In the genomic region with DNA sequence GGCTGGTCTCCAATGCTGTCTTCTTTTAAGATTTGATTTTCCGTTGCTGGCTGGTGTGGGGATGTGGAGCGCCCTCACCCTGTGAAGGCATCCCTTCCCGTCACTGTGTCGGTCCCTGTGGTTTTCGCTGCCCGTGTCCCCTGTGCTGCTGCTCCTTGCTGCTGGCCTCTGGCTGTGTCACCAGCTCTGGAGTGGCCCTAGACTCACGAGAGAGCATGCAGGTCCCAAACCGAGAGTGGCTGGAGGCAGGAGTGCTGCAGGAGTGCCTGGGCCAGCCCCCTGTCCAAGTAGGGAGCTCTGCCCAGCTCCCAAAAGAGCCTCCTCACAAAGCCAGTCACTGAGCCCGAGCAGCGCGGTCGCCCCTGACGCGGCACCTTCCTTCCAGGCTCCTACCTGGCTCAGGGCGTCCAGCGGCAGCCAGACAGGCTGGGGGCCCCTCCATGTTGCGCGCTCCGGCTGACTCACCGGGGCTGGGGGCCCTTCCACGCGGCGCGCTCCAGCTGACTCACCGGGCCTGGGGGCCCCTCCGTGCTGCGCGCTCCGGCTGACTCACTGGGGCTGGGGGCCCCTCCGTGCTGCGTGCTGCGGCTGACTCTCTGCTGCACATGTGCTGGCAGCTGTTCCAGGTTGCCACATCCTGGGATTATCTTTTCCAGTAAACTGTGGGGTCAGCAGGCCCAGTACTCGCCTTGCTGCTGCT, we compare ENCODE assay signal across 11 cellular contexts.
DNase-seq lines count a peak whose midpoint lies in the region; ATAC-seq and TF ChIP-seq lines count a peak whose summit lies in the region.
"Had no signal": no experiment of that assay in that cellular context is flagged by ENCODE, and none has a peak within 500 bp of the region (broad histone marks: within the 10 kb centered on the region; RNA-seq: fewer than 3 reads in every experiment).

No MANE protein-coding gene starts in this region.

- H3K9me3 ChIP-seq in adrenal gland (replicated peaks in 1 of 3) (no peaks in the 10 kb centered on the region), tibial artery (no peaks in the 10 kb centered on the region)
- H3K9me3 ChIP-seq: heart left ventricle had no signal

- no peaks in the 10 kb centered on the region for H3K9me3 Mint-ChIP-seq in activated T-cell treated with anti-CD3 and anti-CD28 coated beads, Interleukin-2, amount 50 U/mL, for 4 hours
- H3K9me3 Mint-ChIP-seq: CD4-positive, alpha-beta T cell had no signal

- ATAC-seq in activated T-cell treated with anti-CD3 and anti-CD28 coated beads, Interleukin-2, amount 50 U/mL, for 4 hours: peak; percentile 48 to 89
- ATAC-seq in GM21717 (IDR thresholded peaks at IDR 0.05; ENCODE audit: unreplicated experiment): no peak
- no peak for ATAC-seq in HG03095 (IDR thresholded peaks at IDR 0.05; ENCODE audit: unreplicated experiment)
- ATAC-seq: activated CD8-positive, alpha-beta memory T cell treated with anti-CD3 and anti-CD28 coated beads, Interleukin-2, amount 10 ng/mL, durations not matched to agents 7 days and 5 days had no signal

- H3K4me1 Mint-ChIP-seq in activated T-cell treated with anti-CD3 and anti-CD28 coated beads, Interleukin-2, amount 50 U/mL, for 4 hours (ENCODE audit: low read depth): peaks cover 9% of the 10 kb centered on the region
- H3K4me1 Mint-ChIP-seq: activated CD8-positive, alpha-beta memory T cell treated with anti-CD3 and anti-CD28 coated beads, Interleukin-2, amount 10 ng/mL, durations not matched to agents 7 days and 5 days had no signal

- H3K36me3 ChIP-seq in adrenal gland (replicated peaks in 1 of 2): no peaks in the 10 kb centered on the region
- no peaks in the 10 kb centered on the region for H3K36me3 ChIP-seq in tibial artery
- H3K36me3 ChIP-seq: heart left ventricle had no signal

- H3K36me3 Mint-ChIP-seq in activated T-cell treated with anti-CD3 and anti-CD28 coated beads, Interleukin-2, amount 50 U/mL, for 4 hours (ENCODE audit: insufficient read depth): no peaks in the 10 kb centered on the region
- H3K36me3 Mint-ChIP-seq: activated CD8-positive, alpha-beta memory T cell treated with anti-CD3 and anti-CD28 coated beads, Interleukin-2, amount 10 ng/mL, durations not matched to agents 7 days and 5 days had no signal

- intact Hi-C loops in adrenal gland (cut with DNase I): no loop called here
- intact Hi-C loops in tibial artery (cut with DNase I; ENCODE audit: low total_unique reads): no loop called here

- H3K27me3 ChIP-seq in adrenal gland (no peaks in the 10 kb centered on the region), tibial artery (peaks cover 0 to 38% of the 10 kb centered on the region in 2 donors)

- no peak overlapping the region for H3K4me3 Mint-ChIP-seq in activated T-cell treated with anti-CD3 and anti-CD28 coated beads, Interleukin-2, amount 50 U/mL, for 4 hours
- H3K4me3 Mint-ChIP-seq: activated CD8-positive, alpha-beta memory T cell treated with anti-CD3 and anti-CD28 coated beads, Interleukin-2, amount 10 ng/mL, durations not matched to agents 7 days and 5 days; CD4-positive, alpha-beta T cell had no signal

- TF ChIP-seq CTCF in adrenal gland (IDR thresholded peaks at IDR 0.05) (no peak), tibial artery (IDR thresholded peaks at IDR 0.05) (no peak)

- TF ChIP-seq POLR2A in adrenal gland (IDR thresholded peaks at IDR 0.05): no peak

- H3K27me3 Mint-ChIP-seq in activated T-cell treated with anti-CD3 and anti-CD28 coated beads, Interleukin-2, amount 50 U/mL, for 4 hours (ENCODE audit: low read depth): peaks cover 6% of the 10 kb centered on the region
- H3K27me3 Mint-ChIP-seq: CD4-positive, alpha-beta T cell had no signal

- H3K4me1 ChIP-seq in adrenal gland (replicated peaks in 1 of 2): peaks cover 0 to 5% of the 10 kb centered on the region in 2 donors
- no peaks in the 10 kb centered on the region for H3K4me1 ChIP-seq in tibial artery

- H3K27ac ChIP-seq in adrenal gland (no peak overlapping the region), tibial artery (no peak overlapping the region)
- H3K27ac ChIP-seq: heart left ventricle had no signal

- WGBS in adrenal gland, 4 donors: 45 to 58% (median 52%) methylated on average over 3 to 33 of the region's 33 CpGs

- H3K4me3 ChIP-seq in adrenal gland (no peak overlapping the region), tibial artery (no peak overlapping the region)
- H3K4me3 ChIP-seq: heart left ventricle had no signal

- peak; percentile 22 for DNase-seq in activated T-cell treated with anti-CD3 and anti-CD28 coated beads, Interleukin-2, amount 50 U/mL, for 4 hours
- DNase-seq in activated T-cell treated with anti-CD3 and anti-CD28 coated beads, Interleukin-2, amount 50 U/mL, for 1 hour: no peak
- DNase-seq in adrenal gland (peak in 4 of 7 donors; percentile 28 to 46 (median 34)), kidney glomerular epithelial cell (lab: John Stamatoyannopoulos, UW) (peak; percentile 42), tibial artery (peak; percentile 21 to 61), NCI-H526 treated with DMSO at 0.1 percent for 48 hours (lab: John Stamatoyannopoulos, UW) (no peak)
- DNase-seq: activated CD8-positive, alpha-beta memory T cell treated with anti-CD3 and anti-CD28 coated beads, Interleukin-2, amount 10 ng/mL, durations not matched to agents 7 days and 5 days had no signal

Comparison
In these comparisons a context has a peak if more than half of its experiments do, and no peak if none do; other contexts are left out.
1. DNase-seq: peak in activated T-cell treated with anti-CD3 and anti-CD28 coated beads, Interleukin-2, amount 50 U/mL, for 4 hours (single experiment), adrenal gland (4 of 7), kidney glomerular epithelial cell (single experiment) and tibial artery (2 of 2); none in activated T-cell treated with anti-CD3 and anti-CD28 coated beads, Interleukin-2, amount 50 U/mL, for 1 hour (single experiment) and NCI-H526 treated with DMSO at 0.1 percent for 48 hours (single experiment).
2. ATAC-seq: peak in activated T-cell treated with anti-CD3 and anti-CD28 coated beads, Interleukin-2, amount 50 U/mL, for 4 hours (2 of 2); none in GM21717 (single experiment) and HG03095 (single experiment).